In genomic region chr10:77887631-77888355, GRCh38 we compare ENCODE assay signal across 12 cellular contexts. TPM values are rescaled to one million over a fixed set of nuclear protein-coding genes. Genes with fewer than 3 reads are reported as not detected.
DNase-seq lines count a peak whose midpoint lies in the region; ATAC-seq and TF ChIP-seq lines count a peak whose summit lies in the region.
"Had no signal": no experiment of that assay in that cellular context is flagged by ENCODE, and none has a peak within 500 bp of the region (broad histone marks: within the 10 kb centered on the region; RNA-seq: fewer than 3 reads in every experiment).

No MANE protein-coding gene starts in this region.

- peak overlapping the region; percentile 87 for H3K27ac Mint-ChIP-seq in Calu3 (ENCODE audit: unreplicated experiment)
- H3K27ac Mint-ChIP-seq in WTC11, result peak overlapping the region; percentile 90
- H3K27ac Mint-ChIP-seq: activated CD4-positive, alpha-beta T cell treated with anti-CD3 and anti-CD28 coated beads for 36 hours had no signal

- H3K4me3 Mint-ChIP-seq in Calu3 (ENCODE audit: low read depth, unreplicated experiment) (peak overlapping the region; percentile 29), WTC11 (peak overlapping the region; percentile 54)
- H3K4me3 Mint-ChIP-seq: activated CD4-positive, alpha-beta T cell treated with anti-CD3 and anti-CD28 coated beads for 36 hours; central memory CD8-positive, alpha-beta T cell had no signal

- H3K27ac ChIP-seq in psoas muscle (peak overlapping the region; percentile 61), SJCRH30 (no peak overlapping the region)

- H3K4me1 Mint-ChIP-seq in Calu3 (ENCODE audit: low read depth, unreplicated experiment) (peaks cover 57% of the 10 kb centered on the region), WTC11 (peaks cover 89% of the 10 kb centered on the region)
- H3K4me1 Mint-ChIP-seq: activated CD4-positive, alpha-beta T cell treated with anti-CD3 and anti-CD28 coated beads for 36 hours had no signal

- ATAC-seq in WTC11 (no peak), left ventricle myocardium superior (peak; percentile 24), psoas muscle (peak in 1 of 4 donors; percentile 42), HG03432 (IDR thresholded peaks at IDR 0.05; ENCODE audit: unreplicated experiment) (no peak)
- ATAC-seq: activated CD4-positive, alpha-beta T cell treated with anti-CD3 and anti-CD28 coated beads for 36 hours had no signal

- H3K9me3 Mint-ChIP-seq in Calu3 (ENCODE audit: low read depth, unreplicated experiment), result no peaks in the 10 kb centered on the region
- no peaks in the 10 kb centered on the region for H3K9me3 Mint-ChIP-seq in WTC11
- H3K9me3 Mint-ChIP-seq: central memory CD8-positive, alpha-beta T cell had no signal

- intact Hi-C loops in Calu3 (cut with micrococcal nuclease; ENCODE audit: unreplicated experiment) (loop anchor here (5.0 kb wide), 1 partner anchor 40 kb away; no protein-coding TSS in a partner anchor), left ventricle myocardium superior (cut with micrococcal nuclease) (no loop called here), psoas muscle (cut with DNase I) (no loop called here)

- CTCF ChIA-PET in Calu3 (lab: Charles Lee) (interaction anchor here (0.5 to 1.5 kb wide), 2 partner anchors 11 to 23 kb away, joined by 3 to 6 read pairs; no protein-coding TSS in a partner anchor), WTC11 (lab: Charles Lee) (interaction anchor here (1.2 to 7.8 kb wide), 5 partner anchors 10 to 86 kb away, joined by 4 to 129 read pairs (median 28); no protein-coding TSS in a partner anchor)

- H3K27me3 Mint-ChIP-seq in Calu3 (ENCODE audit: unreplicated experiment) (no peaks in the 10 kb centered on the region), WTC11 (ENCODE audit: low read depth) (no peaks in the 10 kb centered on the region)
- H3K27me3 Mint-ChIP-seq: activated CD4-positive, alpha-beta T cell treated with anti-CD3 and anti-CD28 coated beads for 36 hours; central memory CD8-positive, alpha-beta T cell had no signal

- H3K4me1 ChIP-seq in psoas muscle, result peaks cover 60% of the 10 kb centered on the region
- peaks cover 8% of the 10 kb centered on the region for H3K4me1 ChIP-seq in SJCRH30

- H3K36me3 ChIP-seq in psoas muscle (ENCODE audit: insufficient read depth in 1 of 2, low read depth in 1 of 2) (no peaks in the 10 kb centered on the region), SJCRH30 (no peaks in the 10 kb centered on the region)

- no TSS peak for BruUV-seq in Calu3 (replicated peaks; lab: Mats Ljungman, UMichigan)

- H3K9me3 ChIP-seq in psoas muscle, result no peaks in the 10 kb centered on the region
- no peaks in the 10 kb centered on the region for H3K9me3 ChIP-seq in SJCRH30 (replicated peaks)

- peaks cover 11% of the 10 kb centered on the region for H3K36me3 Mint-ChIP-seq in Calu3 (ENCODE audit: insufficient read depth, unreplicated experiment)
- no peaks in the 10 kb centered on the region for H3K36me3 Mint-ChIP-seq in WTC11

- DNase-seq in Calu3 (no peak), WTC11 (ENCODE audit: low spot score) (no peak), left ventricle myocardium superior (no peak), psoas muscle (no peak), HUDEP-2 (lab: John Stamatoyannopoulos, UW; ENCODE audit: unreplicated experiment in 76 of 76) (no peak), SJCRH30 (no peak), SKM-1 (lab: John Stamatoyannopoulos, UW; ENCODE audit: unreplicated experiment) (no peak)
- DNase-seq: activated CD4-positive, alpha-beta T cell treated with anti-CD3 and anti-CD28 coated beads for 36 hours; DND-41; NCI-H774 had no signal

- 34 to 65% (median 47%) methylated on average over 11 of the region's 11 CpGs for WGBS in psoas muscle, 3 donors

- TF ChIP-seq CTCF in Calu3 (IDR thresholded peaks at IDR 0.05; ENCODE audit: unreplicated experiment), result no peak
- TF ChIP-seq CTCF in WTC11 (IDR thresholded peaks at IDR 0.05), result no peak
- TF ChIP-seq CTCF in psoas muscle (IDR thresholded peaks at IDR 0.05), result no peak

- H3K4me3 ChIP-seq in psoas muscle (peak overlapping the region; percentile 31), SJCRH30 (no peak overlapping the region)

- no peaks in the 10 kb centered on the region for H3K27me3 ChIP-seq in psoas muscle (ENCODE audit: insufficient read depth in 3 of 3, low read length in 2 of 3)
- no peaks in the 10 kb centered on the region for H3K27me3 ChIP-seq in SJCRH30

- POLR2A ChIA-PET in WTC11 (lab: Charles Lee), result interaction anchor here (1.9 kb wide), 1 partner anchor 10 kb away, joined by 8 read pairs; no protein-coding TSS in a partner anchor

TF ChIP-seq in WTC11, 78 proteins besides CTCF, POLR2A, EP300 and RAD21:
- TF ChIP-seq HMGXB4 (CRISPR knock-in tag; IDR thresholded peaks at IDR 0.05) (no peak), ZNF263 (CRISPR knock-in tag; IDR thresholded peaks at IDR 0.05; ENCODE audit: low read depth) (peak; percentile 78; the same call in 1 of the 2 replicates), ETV6 (CRISPR knock-in tag; IDR thresholded peaks at IDR 0.05) (peak; percentile 38; the same call in 1 of the 2 replicates)

RNA-seq across cellular contexts. Expression of gene DLG5, which starts 38.8 kb away (rescaled TPM):
- total RNA-seq in Calu3 (2022), result 46.0 and 51.0 TPM in 2 replicates
- total RNA-seq in WTC11 (2021), result 58.1 to 65.5 TPM (median 59.1 TPM) in 3 replicates
- total RNA-seq in left ventricle myocardium superior, result 9.5 TPM
- 10 to 100 TPM; 36.9 to 62.9 (median 39.9) TPM for total RNA-seq in psoas muscle
- 10 to 100 TPM; 10.2 to 18.3 (median 12.7) TPM for polyA plus RNA-seq in psoas muscle
- total RNA-seq in SJCRH30 (2014; rRNA removed; shearing (Covaris generic)), result 22.5 and 24.4 TPM in 2 replicates
